ENCODE assay signal across 9 cellular contexts in the genomic region with DNA sequence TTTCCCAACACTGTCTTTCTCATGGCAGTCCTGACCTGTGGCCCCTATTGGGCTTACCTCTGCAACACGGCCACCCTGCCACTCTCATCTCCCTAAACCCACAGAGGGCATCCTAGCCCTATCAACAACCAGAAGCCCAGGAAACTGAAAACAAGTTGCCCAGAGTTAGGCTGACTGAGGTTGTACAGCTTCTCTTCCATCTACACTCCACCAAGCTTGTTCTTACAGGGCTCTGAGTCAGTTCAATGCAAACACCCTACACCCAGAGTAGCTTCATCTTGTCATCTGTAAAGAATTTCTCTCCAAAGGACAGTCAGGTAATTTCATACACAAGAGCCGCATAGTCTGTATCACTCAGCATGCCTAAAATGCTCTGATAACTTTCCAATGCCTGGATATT.
DNase-seq lines count a peak whose midpoint lies in the region; ATAC-seq and TF ChIP-seq lines count a peak whose summit lies in the region.
"Had no signal": no experiment of that assay in that cellular context is flagged by ENCODE, and none has a peak within 500 bp of the region (broad histone marks: within the 10 kb centered on the region; RNA-seq: fewer than 3 reads in every experiment).

No MANE protein-coding gene starts in this region.

- no peaks in the 10 kb centered on the region for H3K9me3 ChIP-seq in heart right ventricle

- peaks cover 87% of the 10 kb centered on the region for H3K36me3 Mint-ChIP-seq in activated CD4-positive, alpha-beta memory T cell treated with anti-CD3 and anti-CD28 coated beads for 36 hours
- peaks cover 81% of the 10 kb centered on the region for H3K36me3 Mint-ChIP-seq in stimulated activated memory B cell treated with anti-CD40 and anti-IgM and Interleukin-4, amounts not matched to agents 10 μg/mL and 1 μg/mL and 100 μg/mL, for 72 hours

- H3K27ac Mint-ChIP-seq in activated CD4-positive, alpha-beta memory T cell treated with anti-CD3 and anti-CD28 coated beads for 36 hours: peak overlapping the region; percentile 82
- H3K27ac Mint-ChIP-seq in stimulated activated memory B cell treated with anti-CD40 and anti-IgM and Interleukin-4, amounts not matched to agents 10 μg/mL and 1 μg/mL and 100 μg/mL, for 72 hours: peak overlapping the region; percentile 96

- peak overlapping the region in 9 of 10 donors; percentile 6 to 69 (median 43) for H3K27ac ChIP-seq in heart right ventricle

- ATAC-seq in heart right ventricle (peak in 4 of 8 donors; percentile 14 to 41 (median 26)), GM19023 (IDR thresholded peaks at IDR 0.05; ENCODE audit: unreplicated experiment) (no peak)
- no peak for ATAC-seq in stimulated activated memory B cell treated with anti-CD40 and anti-IgM and Interleukin-4, amounts not matched to agents 10 μg/mL and 1 μg/mL and 100 μg/mL, for 72 hours

- H3K27me3 ChIP-seq in heart right ventricle: no peaks in the 10 kb centered on the region

- no peaks in the 10 kb centered on the region for H3K9me3 Mint-ChIP-seq in activated CD4-positive, alpha-beta memory T cell treated with anti-CD3 and anti-CD28 coated beads for 36 hours
- H3K9me3 Mint-ChIP-seq in stimulated activated memory B cell treated with anti-CD40 and anti-IgM and Interleukin-4, amounts not matched to agents 10 μg/mL and 1 μg/mL and 100 μg/mL, for 72 hours: no peaks in the 10 kb centered on the region

- 44 to 51% methylated on average over 2 of the region's 2 CpGs for WGBS in heart right ventricle, 2 donors

- H3K4me3 ChIP-seq in heart right ventricle: no peak overlapping the region

- CTCF ChIA-PET in activated CD4-positive, alpha-beta memory T cell treated with anti-CD3 and anti-CD28 coated beads for 36 hours (lab: Charles Lee): interaction anchor here (0.6 to 1.2 kb wide), 2 partner anchors 38 to 168 kb away, joined by 3 to 4 read pairs; no protein-coding TSS in a partner anchor

- H3K4me3 Mint-ChIP-seq in activated CD4-positive, alpha-beta memory T cell treated with anti-CD3 and anti-CD28 coated beads for 36 hours: peak overlapping the region; percentile 4
- H3K4me3 Mint-ChIP-seq in stimulated activated memory B cell treated with anti-CD40 and anti-IgM and Interleukin-4, amounts not matched to agents 10 μg/mL and 1 μg/mL and 100 μg/mL, for 72 hours: no peak overlapping the region

- H3K27me3 Mint-ChIP-seq in activated CD4-positive, alpha-beta memory T cell treated with anti-CD3 and anti-CD28 coated beads for 36 hours: no peaks in the 10 kb centered on the region
- no peaks in the 10 kb centered on the region for H3K27me3 Mint-ChIP-seq in stimulated activated memory B cell treated with anti-CD40 and anti-IgM and Interleukin-4, amounts not matched to agents 10 μg/mL and 1 μg/mL and 100 μg/mL, for 72 hours

- peak; percentile 50 for DNase-seq in HT-29 (ENCODE audit: low spot score)
- no peak for DNase-seq in activated CD4-positive, alpha-beta memory T cell treated with anti-CD3 and anti-CD28 coated beads for 36 hours
- no peak for DNase-seq in heart right ventricle
- DNase-seq in NCI-H748 treated with DMSO at 0.1 percent for 48 hours (lab: John Stamatoyannopoulos, UW): no peak
- no peak for DNase-seq in globus pallidus (ENCODE audit: low spot score)
- DNase-seq in T-helper 9 cell: no peak
- DNase-seq: retina had no signal

- intact Hi-C loops in activated CD4-positive, alpha-beta memory T cell treated with anti-CD3 and anti-CD28 coated beads for 36 hours (cut with micrococcal nuclease): no loop called here
- intact Hi-C loops in heart right ventricle (cut with DNase I): no loop called here

- POLR2A ChIA-PET in activated CD4-positive, alpha-beta memory T cell treated with anti-CD3 and anti-CD28 coated beads for 36 hours (lab: Charles Lee): no interaction called here

- peak in 1 of 9 donors; percentile 10 for TF ChIP-seq CTCF in heart right ventricle (IDR thresholded peaks at IDR 0.05)

- peaks cover 0 to 72% (median 13%) of the 10 kb centered on the region in 9 donors for H3K36me3 ChIP-seq in heart right ventricle

- peaks cover 90% of the 10 kb centered on the region for H3K4me1 Mint-ChIP-seq in activated CD4-positive, alpha-beta memory T cell treated with anti-CD3 and anti-CD28 coated beads for 36 hours (ENCODE audit: low read depth)
- peaks cover 74% of the 10 kb centered on the region for H3K4me1 Mint-ChIP-seq in stimulated activated memory B cell treated with anti-CD40 and anti-IgM and Interleukin-4, amounts not matched to agents 10 μg/mL and 1 μg/mL and 100 μg/mL, for 72 hours

- H3K4me1 ChIP-seq in heart right ventricle: peaks cover 20 to 94% (median 72%) of the 10 kb centered on the region in 9 donors
